In genomic region chr10:45374451-45375052, GRCh38 we compare ENCODE assay signal across 9 cellular contexts. TPM values are rescaled to one million over a fixed set of nuclear protein-coding genes. Genes with fewer than 3 reads are reported as not detected.
DNase-seq lines count a peak whose midpoint lies in the region; ATAC-seq, FAIRE-seq and TF ChIP-seq lines count a peak whose summit lies in the region.
"Had no signal": no experiment of that assay in that cellular context is flagged by ENCODE, and none has a peak within 500 bp of the region (broad histone marks: within the 10 kb centered on the region; RNA-seq: fewer than 3 reads in every experiment).

No MANE protein-coding gene starts in this region.

- peak; percentile 23 for ATAC-seq in HG02571 (IDR thresholded peaks at IDR 0.05; ENCODE audit: unreplicated experiment)

- no peak overlapping the region for H3K27ac Mint-ChIP-seq in activated T-helper 2 cell treated with anti-CD3 and anti-CD28 coated beads, Interferon-gamma antibody, Interleukin-2, Interleukin-4, amounts not matched to agents 10 μg/mL and 5 μg/mL and 100 μg/mL, durations not matched to agents 14 hours and 24 hours and 36 hours
- no peak overlapping the region for H3K27ac Mint-ChIP-seq in type B pancreatic cell

- H3K4me1 Mint-ChIP-seq in activated T-helper 2 cell treated with anti-CD3 and anti-CD28 coated beads, Interferon-gamma antibody, Interleukin-2, Interleukin-4, amounts not matched to agents 10 μg/mL and 5 μg/mL and 100 μg/mL, durations not matched to agents 14 hours and 24 hours and 36 hours (ENCODE audit: low read depth), result peaks cover 11% of the 10 kb centered on the region
- H3K4me1 Mint-ChIP-seq in type B pancreatic cell (ENCODE audit: unreplicated experiment), result peaks cover 4% of the 10 kb centered on the region

- no peak for TF ChIP-seq CTCF in GM12865 (IDR thresholded peaks at IDR 0.05; ENCODE audit: insufficient read depth, low read depth, low read length, missing control alignments)
- TF ChIP-seq CTCF in type B pancreatic cell (conservative IDR thresholded peaks at IDR 0.05), result no peak
- TF ChIP-seq CTCF in foreskin fibroblast (IDR thresholded peaks at IDR 0.05; ENCODE audit: low read depth, low read length), result no peak

- intact Hi-C loops in activated T-helper 2 cell treated with anti-CD3 and anti-CD28 coated beads, Interferon-gamma antibody, Interleukin-2, Interleukin-4, amounts not matched to agents 10 μg/mL and 5 μg/mL and 100 μg/mL, durations not matched to agents 14 hours and 24 hours and 36 hours (cut with micrococcal nuclease), result no loop called here

- peak overlapping the region; percentile 13 for H3K4me3 Mint-ChIP-seq in activated T-helper 2 cell treated with anti-CD3 and anti-CD28 coated beads, Interferon-gamma antibody, Interleukin-2, Interleukin-4, amounts not matched to agents 10 μg/mL and 5 μg/mL and 100 μg/mL, durations not matched to agents 14 hours and 24 hours and 36 hours (ENCODE audit: low read depth)
- peak overlapping the region; percentile 74 for H3K4me3 Mint-ChIP-seq in type B pancreatic cell

- FAIRE-seq in GM19239 (lab: Jason Lieb, UNC), result no peak

- no peaks in the 10 kb centered on the region for H3K36me3 Mint-ChIP-seq in activated T-helper 2 cell treated with anti-CD3 and anti-CD28 coated beads, Interferon-gamma antibody, Interleukin-2, Interleukin-4, amounts not matched to agents 10 μg/mL and 5 μg/mL and 100 μg/mL, durations not matched to agents 14 hours and 24 hours and 36 hours (ENCODE audit: low read depth)
- no peaks in the 10 kb centered on the region for H3K36me3 Mint-ChIP-seq in type B pancreatic cell

- DNase-seq in GM12865 (ENCODE audit: low read depth) (peak; percentile 29), left kidney (ENCODE audit: low read depth, low spot score) (peak; percentile 9), type B pancreatic cell (ENCODE audit: extremely low spot score, unreplicated experiment) (no peak), activated gamma-delta T cell (lab: John Stamatoyannopoulos, UW) (no peak), foreskin fibroblast (no peak), GM19239 (ENCODE audit: insufficient read length, low spot score) (no peak)
- no peak for DNase-seq in activated T-helper 2 cell treated with anti-CD3 and anti-CD28 coated beads, Interferon-gamma antibody, Interleukin-2, Interleukin-4, amounts not matched to agents 10 μg/mL and 5 μg/mL and 100 μg/mL, durations not matched to agents 14 hours and 24 hours and 36 hours (ENCODE audit: low spot score)

- peaks cover 69% of the 10 kb centered on the region for H3K27me3 Mint-ChIP-seq in activated T-helper 2 cell treated with anti-CD3 and anti-CD28 coated beads, Interferon-gamma antibody, Interleukin-2, Interleukin-4, amounts not matched to agents 10 μg/mL and 5 μg/mL and 100 μg/mL, durations not matched to agents 14 hours and 24 hours and 36 hours (ENCODE audit: low read depth)
- peaks cover 82% of the 10 kb centered on the region for H3K27me3 Mint-ChIP-seq in type B pancreatic cell

- no peaks in the 10 kb centered on the region for H3K9me3 Mint-ChIP-seq in activated T-helper 2 cell treated with anti-CD3 and anti-CD28 coated beads, Interferon-gamma antibody, Interleukin-2, Interleukin-4, amounts not matched to agents 10 μg/mL and 5 μg/mL and 100 μg/mL, durations not matched to agents 14 hours and 24 hours and 36 hours
- H3K9me3 Mint-ChIP-seq in type B pancreatic cell, result no peaks in the 10 kb centered on the region

- H3K4me3 ChIP-seq in GM12865 (ENCODE audit: low read depth, low read length) (peak overlapping the region; percentile 87), foreskin fibroblast (ENCODE audit: low read depth in 1 of 2, low read length in 2 of 2) (no peak overlapping the region)

RNA-seq across cellular contexts. Expression of gene ALOX5, which starts 0.5 kb away (rescaled TPM):
- 0.21 and 0.32 TPM in 2 replicates for total RNA-seq in activated T-helper 2 cell treated with anti-CD3 and anti-CD28 coated beads, Interferon-gamma antibody, Interleukin-2, Interleukin-4, amounts not matched to agents 10 μg/mL and 5 μg/mL and 100 μg/mL, durations not matched to agents 14 hours and 24 hours and 36 hours
- total RNA-seq in type B pancreatic cell (ENCODE audit: low replicate concordance), result 7.9 and 17.3 TPM in 2 replicates
- total RNA-seq: SK-MEL-5 had no signal

RNA-seq across cellular contexts. Expression of gene OR13A1, which starts 59.1 kb away (rescaled TPM):
- not detected in 2 replicates for total RNA-seq in activated T-helper 2 cell treated with anti-CD3 and anti-CD28 coated beads, Interferon-gamma antibody, Interleukin-2, Interleukin-4, amounts not matched to agents 10 μg/mL and 5 μg/mL and 100 μg/mL, durations not matched to agents 14 hours and 24 hours and 36 hours
- 0.14 TPM in 2 replicates for total RNA-seq in type B pancreatic cell (ENCODE audit: low replicate concordance)
- total RNA-seq: SK-MEL-5 had no signal

Comparison
In these comparisons a context has a peak if more than half of its experiments do, and no peak if none do; other contexts are left out.
1. DNase-seq: peak in GM12865 (single experiment) and left kidney (single experiment); none in activated T-helper 2 cell treated with anti-CD3 and anti-CD28 coated beads, Interferon-gamma antibody, Interleukin-2, Interleukin-4, amounts not matched to agents 10 μg/mL and 5 μg/mL and 100 μg/mL, durations not matched to agents 14 hours and 24 hours and 36 hours (single experiment), type B pancreatic cell (single experiment), activated gamma-delta T cell (single experiment), foreskin fibroblast (0 of 2) and GM19239 (single experiment).